Comparison of ENCODE assay signal across 8 cellular contexts in the genomic region with DNA sequence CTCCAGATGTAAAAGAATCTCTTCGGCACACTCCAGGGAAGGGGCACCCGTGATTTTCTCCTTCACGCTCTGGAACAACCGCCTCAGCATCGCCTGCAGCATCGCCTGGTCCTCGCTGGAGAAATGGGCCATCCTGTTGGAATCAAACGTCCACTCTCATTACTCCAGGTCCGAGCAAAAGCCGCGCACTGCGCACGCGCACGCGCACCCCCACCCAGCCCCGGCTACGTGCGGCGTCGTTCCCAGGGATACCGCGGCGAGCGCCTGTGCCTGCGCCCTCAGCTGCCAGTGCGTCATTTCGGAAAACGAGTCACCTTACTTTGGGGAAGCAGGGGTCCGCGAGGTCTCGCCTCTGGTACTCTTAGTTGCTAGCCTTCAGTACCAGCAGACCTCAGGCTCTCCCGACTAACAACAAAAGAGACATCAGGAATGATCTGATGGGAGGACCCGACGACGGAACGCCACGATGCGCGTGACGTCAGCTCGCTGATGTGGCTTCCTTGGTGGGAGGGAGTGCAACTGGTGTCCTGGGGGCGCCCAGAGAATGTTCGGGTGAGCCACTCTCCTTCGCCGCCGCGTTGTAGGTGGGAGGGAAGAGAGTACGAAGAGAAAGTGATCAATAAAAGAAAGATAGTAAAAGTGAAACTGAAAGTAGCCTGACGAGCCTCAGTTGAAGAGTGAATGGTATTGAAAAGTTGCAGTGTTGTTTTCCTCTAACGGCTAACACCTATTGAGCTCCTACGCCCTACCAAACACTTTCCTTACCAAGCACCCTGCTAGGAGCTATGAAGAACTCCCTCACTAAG. TPM values are rescaled to one million over a fixed set of nuclear protein-coding genes. Genes with fewer than 3 reads are reported as not detected.
DNase-seq lines count a peak whose midpoint lies in the region; ATAC-seq, FAIRE-seq and TF ChIP-seq lines count a peak whose summit lies in the region.

A gene with protein sequence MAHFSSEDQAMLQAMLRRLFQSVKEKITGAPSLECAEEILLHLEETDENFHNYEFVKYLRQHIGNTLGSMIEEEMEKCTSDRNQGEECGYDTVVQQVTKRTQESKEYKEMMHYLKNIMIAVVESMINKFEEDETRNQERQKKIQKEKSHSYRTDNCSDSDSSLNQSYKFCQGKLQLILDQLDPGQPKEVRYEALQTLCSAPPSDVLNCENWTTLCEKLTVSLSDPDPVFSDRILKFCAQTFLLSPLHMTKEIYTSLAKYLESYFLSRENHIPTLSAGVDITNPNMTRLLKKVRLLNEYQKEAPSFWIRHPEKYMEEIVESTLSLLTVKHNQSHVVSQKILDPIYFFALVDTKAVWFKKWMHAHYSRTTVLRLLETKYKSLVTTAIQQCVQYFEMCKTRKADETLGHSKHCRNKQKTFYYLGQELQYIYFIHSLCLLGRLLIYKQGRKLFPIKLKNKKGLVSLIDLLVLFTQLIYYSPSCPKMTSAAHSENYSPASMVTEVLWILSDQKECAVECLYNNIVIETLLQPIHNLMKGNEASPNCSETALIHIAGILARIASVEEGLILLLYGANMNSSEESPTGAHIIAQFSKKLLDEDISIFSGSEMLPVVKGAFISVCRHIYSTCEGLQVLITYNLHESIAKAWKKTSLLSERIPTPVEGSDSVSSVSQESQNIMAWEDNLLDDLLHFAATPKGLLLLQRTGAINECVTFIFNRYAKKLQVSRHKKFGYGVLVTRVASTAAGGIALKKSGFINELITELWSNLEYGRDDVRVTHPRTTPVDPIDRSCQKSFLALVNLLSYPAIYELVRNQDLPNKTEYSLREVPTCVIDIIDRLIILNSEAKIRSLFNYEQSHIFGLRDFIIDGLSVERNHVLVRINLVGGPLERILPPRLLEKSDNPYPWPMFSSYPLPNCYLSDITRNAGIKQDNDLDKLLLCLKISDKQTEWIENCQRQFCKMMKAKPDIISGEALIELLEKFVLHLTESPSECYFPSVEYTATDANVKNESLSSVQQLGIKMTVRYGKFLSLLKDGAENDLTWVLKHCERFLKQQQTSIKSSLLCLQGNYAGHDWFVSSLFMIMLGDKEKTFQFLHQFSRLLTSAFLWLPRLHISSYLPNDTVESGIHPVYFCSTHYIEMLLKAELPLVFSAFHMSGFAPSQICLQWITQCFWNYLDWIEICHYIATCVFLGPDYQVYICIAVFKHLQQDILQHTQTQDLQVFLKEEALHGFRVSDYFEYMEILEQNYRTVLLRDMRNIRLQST (minus strand): TSS at position 182 of the 806 bp plus-strand sequence. CDS start 50 bp downstream, at position 132.

- WGBS in tibial nerve, 2 donors: 0 to 1% methylated on average over 40 to 51 of the region's 52 CpGs

- H3K4me1 ChIP-seq in adipocyte (ENCODE audit: control insufficient read depth, insufficient read depth, low read length): peaks cover 4% of the 10 kb centered on the region
- no peaks in the 10 kb centered on the region for H3K4me1 ChIP-seq in parathyroid adenoma
- peaks cover 0 to 7% (median 0%) of the 10 kb centered on the region in 4 donors for H3K4me1 ChIP-seq in tibial nerve

- TF ChIP-seq EP300 in tibial nerve (IDR thresholded peaks at IDR 0.05): peak; percentile 71 to 92

- H3K27ac ChIP-seq in parathyroid adenoma: peak within 1 kb of the TSS; percentile 87
- H3K27ac ChIP-seq in tibial nerve: peak within 1 kb of the TSS; percentile 97 to 100 (median 98)

- H3K36me3 ChIP-seq in adipocyte (ENCODE audit: control insufficient read depth, insufficient read depth, low read length, severe bottlenecking) (no peaks in the 10 kb centered on the region), parathyroid adenoma (ENCODE audit: control insufficient read depth, insufficient read depth, low read length) (no peaks in the 10 kb centered on the region), tibial nerve (no peaks in the 10 kb centered on the region)

- H3K9ac ChIP-seq in adipocyte (ENCODE audit: low read length) (peak within 1 kb of the TSS; percentile 89), parathyroid adenoma (no peak within 1 kb of the TSS)

- peak within 1 kb of the TSS; percentile 84 for H3K4me2 ChIP-seq in parathyroid adenoma (ENCODE audit: low read length)

- peak; percentile 70 for DNase-seq in GM12891 (ENCODE audit: insufficient read length, low spot score)
- DNase-seq in NCI-H1417 treated with DMSO at 0.1 percent for 48 hours (lab: John Stamatoyannopoulos, UW): peak; percentile 61
- peak; percentile 78 for DNase-seq in SW480 (ENCODE audit: low spot score)
- peak; percentile 96 for DNase-seq in adipocyte (ENCODE audit: low read depth)
- peak; percentile 95 for DNase-seq in cardiac septum (ENCODE audit: low spot score)
- peak; percentile 75 to 84 for DNase-seq in tibial nerve (ENCODE audit: low spot score in 2 of 2)

- ATAC-seq in HG02798 (IDR thresholded peaks at IDR 0.05; ENCODE audit: poor library complexity, unreplicated experiment): peak; percentile 94

- TF ChIP-seq CTCF in parathyroid adenoma (IDR thresholded peaks at IDR 0.05) (peak; percentile 6), tibial nerve (IDR thresholded peaks at IDR 0.05) (peak in 1 of 5 experiments; percentile 56)

- peak within 1 kb of the TSS; percentile 95 for H3K4me3 ChIP-seq in adipocyte (ENCODE audit: low read length)
- H3K4me3 ChIP-seq in parathyroid adenoma (ENCODE audit: low read depth, low read length): peak within 1 kb of the TSS; percentile 85
- peak within 1 kb of the TSS; percentile 53 to 74 (median 68) for H3K4me3 ChIP-seq in tibial nerve

- TF ChIP-seq POLR2A in GM12891 (IDR thresholded peaks at IDR 0.05; ENCODE audit: low read depth, low read length) (peak; percentile 80), tibial nerve (IDR thresholded peaks at IDR 0.05) (peak; percentile 30 to 59)

- H3K27me3 ChIP-seq in adipocyte (replicated peaks; ENCODE audit: control insufficient read depth, insufficient read depth, low read length): no peaks in the 10 kb centered on the region
- H3K27me3 ChIP-seq in parathyroid adenoma (ENCODE audit: control insufficient read depth, insufficient read depth, low read length): no peaks in the 10 kb centered on the region
- no peaks in the 10 kb centered on the region for H3K27me3 ChIP-seq in tibial nerve

- H2AFZ ChIP-seq in parathyroid adenoma: peak within 1 kb of the TSS; percentile 93

- H3K9me3 ChIP-seq in adipocyte (ENCODE audit: control insufficient read depth, low read length) (no peaks in the 10 kb centered on the region), parathyroid adenoma (ENCODE audit: control insufficient read depth, low read length) (no peaks in the 10 kb centered on the region), tibial nerve (no peaks in the 10 kb centered on the region)

- peak; percentile 98 for FAIRE-seq in GM12891 (lab: Jason Lieb, UNC)

- H3K79me2 ChIP-seq in parathyroid adenoma: no peaks in the 10 kb centered on the region

- intact Hi-C loops in cardiac septum (cut with DNase I): no loop called here

TF ChIP-seq in GM12891, 5 proteins besides CTCF, POLR2A, EP300 and RAD21:
- TF ChIP-seq TAF1 (IDR thresholded peaks at IDR 0.05; ENCODE audit: low read depth, low read length) (no peak), PAX5 (IDR thresholded peaks at IDR 0.05; ENCODE audit: insufficient read depth, low read length, severe bottlenecking) (no peak), POLR2AphosphoS5 (IDR thresholded peaks at IDR 0.05; ENCODE audit: low read depth, low read length) (peak; percentile 61), SPI1 (IDR thresholded peaks at IDR 0.05; ENCODE audit: low read depth, low read length) (no peak), POU2F2 (IDR thresholded peaks at IDR 0.05; ENCODE audit: low read depth, low read length) (peak; percentile 29; the same call in 1 of the 2 replicates)

RNA-seq across cellular contexts. Expression of the gene that starts here (rescaled TPM):
- 1.2 TPM for polyA plus RNA-seq in GM12891 (2012; ENCODE audit: low read depth, missing spikeins)
- total RNA-seq in cardiac septum (4.0 TPM), tibial nerve (10 to 100 TPM in 2 of 4 donors, 1 to 10 TPM in 2; 7.9 to 19.2 (median 11.4) TPM)

Comparison
In these comparisons a context has a peak if more than half of its experiments do, and no peak if none do; other contexts are left out.
1. Peak in every context shown above with its lines: DNase-seq, ATAC-seq, H3K4me3 ChIP-seq and H3K27ac ChIP-seq.